ENCODE assay signal across 2 cellular contexts in the genomic region with DNA sequence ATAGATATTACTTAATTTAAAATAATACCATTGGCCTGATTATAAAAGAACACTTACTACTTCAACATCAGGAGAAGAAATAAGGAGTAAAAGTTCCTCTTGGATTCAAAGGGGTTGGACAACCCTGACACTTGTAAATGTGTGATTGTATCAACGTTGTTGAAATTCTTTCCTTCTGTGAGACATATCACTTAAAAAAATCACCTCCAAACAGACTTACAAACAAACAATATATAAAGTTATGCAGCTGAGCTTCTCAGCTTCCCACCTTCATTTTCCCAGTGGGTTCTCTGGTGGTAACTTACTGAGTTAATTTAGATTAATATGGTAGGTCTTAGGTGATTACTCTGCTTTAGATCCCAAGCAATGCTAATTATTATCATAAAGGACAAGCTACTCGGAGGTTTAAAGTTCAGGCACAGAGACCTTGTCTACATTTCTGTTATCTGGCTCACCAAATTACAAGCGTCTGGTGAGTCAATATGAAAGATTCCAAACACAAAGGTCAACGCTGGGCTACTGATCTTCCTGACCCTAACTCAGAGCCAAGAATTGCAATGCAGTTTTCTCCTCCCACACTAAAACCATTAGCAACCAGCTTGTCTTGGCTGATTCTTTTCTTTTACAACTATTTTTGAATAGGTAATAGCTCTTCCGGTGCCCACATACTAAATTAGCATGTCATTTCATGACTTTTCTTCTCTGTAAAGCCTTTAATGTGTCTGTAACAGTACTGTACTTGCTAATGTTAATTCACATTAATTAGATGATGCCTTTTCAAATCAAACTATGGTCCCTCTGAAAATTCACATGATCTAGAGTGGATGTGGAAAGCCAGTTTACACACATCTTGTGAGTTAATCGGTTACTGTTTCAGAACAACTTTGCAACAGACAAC.
A peak's percentile ranks its signal among the peaks of the same experiment; 100 is the strongest.
TF ChIP-seq lines count a peak whose summit lies in the region.

No MANE protein-coding gene starts in this region.

TF ChIP-seq in K562, 482 proteins besides CTCF, POLR2A, EP300 and RAD21 (continued from another document and continues in another):
- TF ChIP-seq, protein P1, sequence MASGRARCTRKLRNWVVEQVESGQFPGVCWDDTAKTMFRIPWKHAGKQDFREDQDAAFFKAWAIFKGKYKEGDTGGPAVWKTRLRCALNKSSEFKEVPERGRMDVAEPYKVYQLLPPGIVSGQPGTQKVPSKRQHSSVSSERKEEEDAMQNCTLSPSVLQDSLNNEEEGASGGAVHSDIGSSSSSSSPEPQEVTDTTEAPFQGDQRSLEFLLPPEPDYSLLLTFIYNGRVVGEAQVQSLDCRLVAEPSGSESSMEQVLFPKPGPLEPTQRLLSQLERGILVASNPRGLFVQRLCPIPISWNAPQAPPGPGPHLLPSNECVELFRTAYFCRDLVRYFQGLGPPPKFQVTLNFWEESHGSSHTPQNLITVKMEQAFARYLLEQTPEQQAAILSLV (tag; IDR thresholded peaks at IDR 0.05), result no peak
- peak; percentile 55 for TF ChIP-seq NCOR1 (IDR thresholded peaks at IDR 0.05)
- TF ChIP-seq, protein P2, sequence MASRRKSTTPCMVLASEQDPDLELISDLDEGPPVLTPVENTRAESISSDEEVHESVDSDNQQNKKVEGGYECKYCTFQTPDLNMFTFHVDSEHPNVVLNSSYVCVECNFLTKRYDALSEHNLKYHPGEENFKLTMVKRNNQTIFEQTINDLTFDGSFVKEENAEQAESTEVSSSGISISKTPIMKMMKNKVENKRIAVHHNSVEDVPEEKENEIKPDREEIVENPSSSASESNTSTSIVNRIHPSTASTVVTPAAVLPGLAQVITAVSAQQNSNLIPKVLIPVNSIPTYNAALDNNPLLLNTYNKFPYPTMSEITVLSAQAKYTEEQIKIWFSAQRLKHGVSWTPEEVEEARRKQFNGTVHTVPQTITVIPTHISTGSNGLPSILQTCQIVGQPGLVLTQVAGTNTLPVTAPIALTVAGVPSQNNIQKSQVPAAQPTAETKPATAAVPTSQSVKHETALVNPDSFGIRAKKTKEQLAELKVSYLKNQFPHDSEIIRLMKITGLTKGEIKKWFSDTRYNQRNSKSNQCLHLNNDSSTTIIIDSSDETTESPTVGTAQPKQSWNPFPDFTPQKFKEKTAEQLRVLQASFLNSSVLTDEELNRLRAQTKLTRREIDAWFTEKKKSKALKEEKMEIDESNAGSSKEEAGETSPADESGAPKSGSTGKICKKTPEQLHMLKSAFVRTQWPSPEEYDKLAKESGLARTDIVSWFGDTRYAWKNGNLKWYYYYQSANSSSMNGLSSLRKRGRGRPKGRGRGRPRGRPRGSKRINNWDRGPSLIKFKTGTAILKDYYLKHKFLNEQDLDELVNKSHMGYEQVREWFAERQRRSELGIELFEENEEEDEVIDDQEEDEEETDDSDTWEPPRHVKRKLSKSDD (conservative IDR thresholded peaks at IDR 0.05; ENCODE audit: low read length), result no peak
- no peak for TF ChIP-seq DACH1 (IDR thresholded peaks at IDR 0.05; ENCODE audit: partially characterized antibody)
- TF ChIP-seq ZKSCAN3 (CRISPR knock-in tag; IDR thresholded peaks at IDR 0.05), result no peak
- TF ChIP-seq PRPF4 (IDR thresholded peaks at IDR 0.05; ENCODE audit: insufficient read depth, low read depth, low read length, poor library complexity, severe bottlenecking), result no peak
- no peak for TF ChIP-seq TBP (optimal IDR thresholded peaks at IDR 0.05; ENCODE audit: low read depth, low read length)
- no peak for TF ChIP-seq GABPA (tag; conservative IDR thresholded peaks at IDR 0.05; ENCODE audit: low read depth)
- TF ChIP-seq CBFA2T2 (conservative IDR thresholded peaks at IDR 0.05), result peak; percentile 72
- peak; percentile 30; the same call in 1 of the 2 replicates for TF ChIP-seq STAT5A (IDR thresholded peaks at IDR 0.05; ENCODE audit: borderline replicate concordance, low read length)
- TF ChIP-seq U2AF2 (optimal IDR thresholded peaks at IDR 0.05; ENCODE audit: low read depth, low read length), result no peak
- no peak for TF ChIP-seq ZNF124 (CRISPR knock-in tag; IDR thresholded peaks at IDR 0.05)
- TF ChIP-seq TCF7L2 (IDR thresholded peaks at IDR 0.05; ENCODE audit: low read depth, low read length), result no peak
- TF ChIP-seq SMARCA4 (IDR thresholded peaks at IDR 0.05), result 0 out of 2 replicates have a peak, but pooled peaks have one; percentile 43
- TF ChIP-seq, protein P3, sequence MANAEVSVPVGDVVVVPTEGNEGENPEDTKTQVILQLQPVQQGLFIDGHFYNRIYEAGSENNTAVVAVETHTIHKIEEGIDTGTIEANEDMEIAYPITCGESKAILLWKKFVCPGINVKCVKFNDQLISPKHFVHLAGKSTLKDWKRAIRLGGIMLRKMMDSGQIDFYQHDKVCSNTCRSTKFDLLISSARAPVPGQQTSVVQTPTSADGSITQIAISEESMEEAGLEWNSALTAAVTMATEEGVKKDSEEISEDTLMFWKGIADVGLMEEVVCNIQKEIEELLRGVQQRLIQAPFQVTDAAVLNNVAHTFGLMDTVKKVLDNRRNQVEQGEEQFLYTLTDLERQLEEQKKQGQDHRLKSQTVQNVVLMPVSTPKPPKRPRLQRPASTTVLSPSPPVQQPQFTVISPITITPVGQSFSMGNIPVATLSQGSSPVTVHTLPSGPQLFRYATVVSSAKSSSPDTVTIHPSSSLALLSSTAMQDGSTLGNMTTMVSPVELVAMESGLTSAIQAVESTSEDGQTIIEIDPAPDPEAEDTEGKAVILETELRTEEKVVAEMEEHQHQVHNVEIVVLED (CRISPR knock-in tag; IDR thresholded peaks at IDR 0.05), result no peak
- TF ChIP-seq NFXL1 (CRISPR knock-in tag; IDR thresholded peaks at IDR 0.05), result no peak
- TF ChIP-seq NR1H2 (CRISPR knock-in tag; IDR thresholded peaks at IDR 0.05), result no peak
- TF ChIP-seq, protein P4, sequence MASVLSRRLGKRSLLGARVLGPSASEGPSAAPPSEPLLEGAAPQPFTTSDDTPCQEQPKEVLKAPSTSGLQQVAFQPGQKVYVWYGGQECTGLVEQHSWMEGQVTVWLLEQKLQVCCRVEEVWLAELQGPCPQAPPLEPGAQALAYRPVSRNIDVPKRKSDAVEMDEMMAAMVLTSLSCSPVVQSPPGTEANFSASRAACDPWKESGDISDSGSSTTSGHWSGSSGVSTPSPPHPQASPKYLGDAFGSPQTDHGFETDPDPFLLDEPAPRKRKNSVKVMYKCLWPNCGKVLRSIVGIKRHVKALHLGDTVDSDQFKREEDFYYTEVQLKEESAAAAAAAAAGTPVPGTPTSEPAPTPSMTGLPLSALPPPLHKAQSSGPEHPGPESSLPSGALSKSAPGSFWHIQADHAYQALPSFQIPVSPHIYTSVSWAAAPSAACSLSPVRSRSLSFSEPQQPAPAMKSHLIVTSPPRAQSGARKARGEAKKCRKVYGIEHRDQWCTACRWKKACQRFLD (CRISPR knock-in tag; IDR thresholded peaks at IDR 0.05), result no peak
- TF ChIP-seq RBM39 (optimal IDR thresholded peaks at IDR 0.05; ENCODE audit: low read depth, low read length), result no peak
- TF ChIP-seq LEF1 (IDR thresholded peaks at IDR 0.05), result 0 out of 2 replicates have a peak, but pooled peaks have one; percentile 27
- TF ChIP-seq, protein P5, sequence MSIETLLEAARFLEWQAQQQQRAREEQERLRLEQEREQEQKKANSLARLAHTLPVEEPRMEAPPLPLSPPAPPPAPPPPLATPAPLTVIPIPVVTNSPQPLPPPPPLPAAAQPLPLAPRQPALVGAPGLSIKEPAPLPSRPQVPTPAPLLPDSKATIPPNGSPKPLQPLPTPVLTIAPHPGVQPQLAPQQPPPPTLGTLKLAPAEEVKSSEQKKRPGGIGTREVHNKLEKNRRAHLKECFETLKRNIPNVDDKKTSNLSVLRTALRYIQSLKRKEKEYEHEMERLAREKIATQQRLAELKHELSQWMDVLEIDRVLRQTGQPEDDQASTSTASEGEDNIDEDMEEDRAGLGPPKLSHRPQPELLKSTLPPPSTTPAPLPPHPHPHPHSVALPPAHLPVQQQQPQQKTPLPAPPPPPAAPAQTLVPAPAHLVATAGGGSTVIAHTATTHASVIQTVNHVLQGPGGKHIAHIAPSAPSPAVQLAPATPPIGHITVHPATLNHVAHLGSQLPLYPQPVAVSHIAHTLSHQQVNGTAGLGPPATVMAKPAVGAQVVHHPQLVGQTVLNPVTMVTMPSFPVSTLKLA (conservative IDR thresholded peaks at IDR 0.05), result no peak
- TF ChIP-seq ZNF23 (CRISPR knock-in tag; IDR thresholded peaks at IDR 0.05), result no peak
- TF ChIP-seq ZNF696 (CRISPR knock-in tag; conservative IDR thresholded peaks at IDR 0.05), result no peak

TF ChIP-seq in HepG2, 621 proteins besides CTCF, POLR2A, EP300 and RAD21 (continued from another document and continues in another):
- TF ChIP-seq KAT7 (CRISPR knock-in tag; IDR thresholded peaks at IDR 0.05; ENCODE audit: borderline replicate concordance) (no peak), HOXA3 (CRISPR knock-in tag; IDR thresholded peaks at IDR 0.05) (peak; percentile 40; the same call in 1 of the 2 replicates), ZNF652 (CRISPR knock-in tag; IDR thresholded peaks at IDR 0.05; ENCODE audit: borderline replicate concordance, low read depth) (0 out of 2 replicates have a peak, but pooled peaks have one; percentile 11), PPARG (CRISPR knock-in tag; conservative IDR thresholded peaks at IDR 0.05) (peak; percentile 88), JUN (CRISPR knock-in tag; IDR thresholded peaks at IDR 0.05) (no peak; the same call in 1 of the 2 replicates), ZFYVE20 (CRISPR knock-in tag; IDR thresholded peaks at IDR 0.05; ENCODE audit: borderline replicate concordance, low read depth) (no peak), GLI4 (CRISPR knock-in tag; IDR thresholded peaks at IDR 0.05; ENCODE audit: borderline replicate concordance) (no peak), ZNF644 (CRISPR knock-in tag; IDR thresholded peaks at IDR 0.05; ENCODE audit: low read depth) (peak; percentile 75), RARA (CRISPR knock-in tag; IDR thresholded peaks at IDR 0.05) (peak; percentile 95), GTF2F1 (IDR thresholded peaks at IDR 0.05; ENCODE audit: low read length) (0 out of 2 replicates have a peak, but pooled peaks have one; percentile 39), POLR2AphosphoS2 (IDR thresholded peaks at IDR 0.05; ENCODE audit: low read depth, low read length) (no peak), ZIK1 (CRISPR knock-in tag; IDR thresholded peaks at IDR 0.05; ENCODE audit: borderline replicate concordance, low read depth) (no peak), TEAD2 (CRISPR knock-in tag; IDR thresholded peaks at IDR 0.05) (no peak), NFE2L2 (IDR thresholded peaks at IDR 0.05; ENCODE audit: low read length) (no peak), TCF7L2 (IDR thresholded peaks at IDR 0.05; ENCODE audit: low read depth, low read length) (peak; percentile 74)
- TF ChIP-seq, protein P6, sequence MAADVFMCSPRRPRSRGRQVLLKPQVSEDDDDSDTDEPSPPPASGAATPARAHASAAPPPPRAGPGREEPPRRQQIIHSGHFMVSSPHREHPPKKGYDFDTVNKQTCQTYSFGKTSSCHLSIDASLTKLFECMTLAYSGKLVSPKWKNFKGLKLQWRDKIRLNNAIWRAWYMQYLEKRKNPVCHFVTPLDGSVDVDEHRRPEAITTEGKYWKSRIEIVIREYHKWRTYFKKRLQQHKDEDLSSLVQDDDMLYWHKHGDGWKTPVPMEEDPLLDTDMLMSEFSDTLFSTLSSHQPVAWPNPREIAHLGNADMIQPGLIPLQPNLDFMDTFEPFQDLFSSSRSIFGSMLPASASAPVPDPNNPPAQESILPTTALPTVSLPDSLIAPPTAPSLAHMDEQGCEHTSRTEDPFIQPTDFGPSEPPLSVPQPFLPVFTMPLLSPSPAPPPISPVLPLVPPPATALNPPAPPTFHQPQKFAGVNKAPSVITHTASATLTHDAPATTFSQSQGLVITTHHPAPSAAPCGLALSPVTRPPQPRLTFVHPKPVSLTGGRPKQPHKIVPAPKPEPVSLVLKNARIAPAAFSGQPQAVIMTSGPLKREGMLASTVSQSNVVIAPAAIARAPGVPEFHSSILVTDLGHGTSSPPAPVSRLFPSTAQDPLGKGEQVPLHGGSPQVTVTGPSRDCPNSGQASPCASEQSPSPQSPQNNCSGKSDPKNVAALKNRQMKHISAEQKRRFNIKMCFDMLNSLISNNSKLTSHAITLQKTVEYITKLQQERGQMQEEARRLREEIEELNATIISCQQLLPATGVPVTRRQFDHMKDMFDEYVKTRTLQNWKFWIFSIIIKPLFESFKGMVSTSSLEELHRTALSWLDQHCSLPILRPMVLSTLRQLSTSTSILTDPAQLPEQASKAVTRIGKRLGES (CRISPR knock-in tag; IDR thresholded peaks at IDR 0.05; ENCODE audit: borderline replicate concordance), result no peak
- TF ChIP-seq, protein P7, sequence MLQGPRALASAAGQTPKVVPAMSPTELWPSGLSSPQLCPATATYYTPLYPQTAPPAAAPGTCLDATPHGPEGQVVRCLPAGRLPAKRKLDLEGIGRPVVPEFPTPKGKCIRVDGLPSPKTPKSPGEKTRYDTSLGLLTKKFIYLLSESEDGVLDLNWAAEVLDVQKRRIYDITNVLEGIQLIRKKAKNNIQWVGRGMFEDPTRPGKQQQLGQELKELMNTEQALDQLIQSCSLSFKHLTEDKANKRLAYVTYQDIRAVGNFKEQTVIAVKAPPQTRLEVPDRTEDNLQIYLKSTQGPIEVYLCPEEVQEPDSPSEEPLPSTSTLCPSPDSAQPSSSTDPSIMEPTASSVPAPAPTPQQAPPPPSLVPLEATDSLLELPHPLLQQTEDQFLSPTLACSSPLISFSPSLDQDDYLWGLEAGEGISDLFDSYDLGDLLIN (CRISPR knock-in tag; IDR thresholded peaks at IDR 0.05; ENCODE audit: borderline replicate concordance), result no peak
- TF ChIP-seq, protein P8, sequence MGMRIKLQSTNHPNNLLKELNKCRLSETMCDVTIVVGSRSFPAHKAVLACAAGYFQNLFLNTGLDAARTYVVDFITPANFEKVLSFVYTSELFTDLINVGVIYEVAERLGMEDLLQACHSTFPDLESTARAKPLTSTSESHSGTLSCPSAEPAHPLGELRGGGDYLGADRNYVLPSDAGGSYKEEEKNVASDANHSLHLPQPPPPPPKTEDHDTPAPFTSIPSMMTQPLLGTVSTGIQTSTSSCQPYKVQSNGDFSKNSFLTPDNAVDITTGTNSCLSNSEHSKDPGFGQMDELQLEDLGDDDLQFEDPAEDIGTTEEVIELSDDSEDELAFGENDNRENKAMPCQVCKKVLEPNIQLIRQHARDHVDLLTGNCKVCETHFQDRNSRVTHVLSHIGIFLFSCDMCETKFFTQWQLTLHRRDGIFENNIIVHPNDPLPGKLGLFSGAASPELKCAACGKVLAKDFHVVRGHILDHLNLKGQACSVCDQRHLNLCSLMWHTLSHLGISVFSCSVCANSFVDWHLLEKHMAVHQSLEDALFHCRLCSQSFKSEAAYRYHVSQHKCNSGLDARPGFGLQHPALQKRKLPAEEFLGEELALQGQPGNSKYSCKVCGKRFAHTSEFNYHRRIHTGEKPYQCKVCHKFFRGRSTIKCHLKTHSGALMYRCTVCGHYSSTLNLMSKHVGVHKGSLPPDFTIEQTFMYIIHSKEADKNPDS (CRISPR knock-in tag; IDR thresholded peaks at IDR 0.05), result peak; percentile 48; the same call in 1 of the 2 replicates
- TF ChIP-seq, protein P9, sequence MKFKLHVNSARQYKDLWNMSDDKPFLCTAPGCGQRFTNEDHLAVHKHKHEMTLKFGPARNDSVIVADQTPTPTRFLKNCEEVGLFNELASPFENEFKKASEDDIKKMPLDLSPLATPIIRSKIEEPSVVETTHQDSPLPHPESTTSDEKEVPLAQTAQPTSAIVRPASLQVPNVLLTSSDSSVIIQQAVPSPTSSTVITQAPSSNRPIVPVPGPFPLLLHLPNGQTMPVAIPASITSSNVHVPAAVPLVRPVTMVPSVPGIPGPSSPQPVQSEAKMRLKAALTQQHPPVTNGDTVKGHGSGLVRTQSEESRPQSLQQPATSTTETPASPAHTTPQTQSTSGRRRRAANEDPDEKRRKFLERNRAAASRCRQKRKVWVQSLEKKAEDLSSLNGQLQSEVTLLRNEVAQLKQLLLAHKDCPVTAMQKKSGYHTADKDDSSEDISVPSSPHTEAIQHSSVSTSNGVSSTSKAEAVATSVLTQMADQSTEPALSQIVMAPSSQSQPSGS (CRISPR knock-in tag; IDR thresholded peaks at IDR 0.05), result peak; percentile 74
- TF ChIP-seq, protein P10, sequence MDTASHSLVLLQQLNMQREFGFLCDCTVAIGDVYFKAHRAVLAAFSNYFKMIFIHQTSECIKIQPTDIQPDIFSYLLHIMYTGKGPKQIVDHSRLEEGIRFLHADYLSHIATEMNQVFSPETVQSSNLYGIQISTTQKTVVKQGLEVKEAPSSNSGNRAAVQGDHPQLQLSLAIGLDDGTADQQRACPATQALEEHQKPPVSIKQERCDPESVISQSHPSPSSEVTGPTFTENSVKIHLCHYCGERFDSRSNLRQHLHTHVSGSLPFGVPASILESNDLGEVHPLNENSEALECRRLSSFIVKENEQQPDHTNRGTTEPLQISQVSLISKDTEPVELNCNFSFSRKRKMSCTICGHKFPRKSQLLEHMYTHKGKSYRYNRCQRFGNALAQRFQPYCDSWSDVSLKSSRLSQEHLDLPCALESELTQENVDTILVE (CRISPR knock-in tag; IDR thresholded peaks at IDR 0.05), result peak; percentile 67; the same call in 1 of the 2 replicates
